38 cellular contexts compared by ENCODE assay signal in the genomic region with DNA sequence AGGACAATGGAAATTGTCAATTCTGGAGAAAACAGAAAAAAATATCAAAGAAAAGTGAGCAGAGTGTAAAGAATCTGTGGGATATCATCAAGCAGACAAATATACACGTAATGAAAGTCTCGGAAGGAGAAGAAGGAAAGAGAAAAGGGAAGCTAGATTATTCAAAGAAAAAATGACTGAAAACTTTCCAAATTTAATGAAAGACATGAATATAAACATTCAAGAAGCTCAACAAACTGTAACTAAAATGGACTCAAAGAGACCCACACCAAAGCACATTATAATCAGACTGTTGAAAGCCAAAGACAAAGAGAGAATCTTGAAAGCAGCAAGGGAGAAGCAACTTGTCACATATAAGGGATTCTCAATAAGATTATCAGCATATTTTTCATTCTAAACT. TPM values are rescaled to one million over a fixed set of nuclear protein-coding genes. Genes with fewer than 3 reads are reported as not detected.
"Had no signal": no experiment of that assay in that cellular context is flagged by ENCODE, and none has a peak within 500 bp of the region (broad histone marks: within the 10 kb centered on the region; RNA-seq: fewer than 3 reads in every experiment).

No MANE protein-coding gene starts in this region.

- DNase-seq: activated effector memory CD4-positive, alpha-beta T cell treated with anti-CD3 and anti-CD28 coated beads, Interleukin-2, amount 50 U/mL, for 16 hours; activated effector memory CD4-positive, alpha-beta T cell treated with Interleukin-2 at 50 U/mL for 16 hours; activated gamma-delta T cell; activated gamma-delta T cell treated with Interleukin-2 at 50 U/mL for 16 hours; activated naive CD4-positive, alpha-beta T cell; activated naive CD4-positive, alpha-beta T cell treated with anti-CD3 and anti-CD28 coated beads for 36 hours; activated naive CD4-positive, alpha-beta T cell treated with anti-CD3 and anti-CD28 coated beads, Interleukin-2, amount 10 ng/mL, durations not matched to agents 7 days and 5 days; activated naive CD4-positive, alpha-beta T cell treated with anti-CD3 and anti-CD28 coated beads, Interleukin-2, amount 50 U/mL, for 16 hours; activated naive CD4-positive, alpha-beta T cell treated with Interleukin-2 at 50 U/mL for 16 hours; activated naive CD8-positive, alpha-beta T cell treated with anti-CD3 and anti-CD28 coated beads for 36 hours; activated naive CD8-positive, alpha-beta T cell treated with anti-CD3 and anti-CD28 coated beads, Interleukin-2, amount 10 ng/mL, durations not matched to agents 7 days and 5 days; activated naive CD8-positive, alpha-beta T cell treated with anti-CD3 and anti-CD28 coated beads, Interleukin-2, amount 50 U/mL, for 24 hours; activated T-cell treated with anti-CD3 and anti-CD28 coated beads, Interleukin-2, amount 50 U/mL, for 24 hours; activated T-cell treated with anti-CD3 and anti-CD28 coated beads, Interleukin-2, amount 50 U/mL, for 4 hours; activated T-cell treated with anti-CD3 and anti-CD28 coated beads, Interleukin-2, amount 50 U/mL, for 48 hours; activated T-cell treated with anti-CD3 and anti-CD28 coated beads, Interleukin-2, amount 50 U/mL, for 72 hours; adrenal gland; amniotic stem cell; amygdala; anterior cingulate cortex; aorta; body of pancreas; brain microvascular endothelial cell; caudate nucleus; central memory CD4-positive, alpha-beta T cell; cerebellar nuclear complex had no signal

- H3K4me3 Mint-ChIP-seq: activated naive CD4-positive, alpha-beta T cell treated with anti-CD3 and anti-CD28 coated beads for 36 hours; activated naive CD4-positive, alpha-beta T cell treated with anti-CD3 and anti-CD28 coated beads, Interleukin-2, amount 10 ng/mL, durations not matched to agents 7 days and 5 days; activated naive CD4-positive, alpha-beta T cell treated with anti-CD3 and anti-CD28 coated beads, Interleukin-2, amount 50 U/mL, for 24 hours; activated naive CD8-positive, alpha-beta T cell; activated naive CD8-positive, alpha-beta T cell treated with anti-CD3 and anti-CD28 coated beads for 36 hours; activated naive CD8-positive, alpha-beta T cell treated with anti-CD3 and anti-CD28 coated beads, Interleukin-2, amount 10 ng/mL, durations not matched to agents 7 days and 5 days; activated naive CD8-positive, alpha-beta T cell treated with anti-CD3 and anti-CD28 coated beads, Interleukin-2, amount 50 U/mL, for 24 hours; activated T-cell treated with anti-CD3 and anti-CD28 coated beads, Interleukin-2, amount 50 U/mL, for 24 hours; activated T-cell treated with anti-CD3 and anti-CD28 coated beads, Interleukin-2, amount 50 U/mL, for 4 hours; activated T-cell treated with anti-CD3 and anti-CD28 coated beads, Interleukin-2, amount 50 U/mL, for 72 hours; activated T-helper 1 cell treated with anti-CD3 and anti-CD28 coated beads, Interleukin-12 subunit alpha, Interleukin-12 subunit beta, Interleukin-2, Interleukin-4 antibody, amounts not matched to agents 30 ng/mL and 10 ng/mL and 1 ng/mL, durations not matched to agents 14 hours and 24 hours and 36 hours; activated T-helper 17 cell treated with anti-CD3 and anti-CD28 coated beads, Interleukin-2, amount 50 U/mL, for 72 hours; brain; central memory CD8-positive, alpha-beta T cell had no signal

- H3K9me3 Mint-ChIP-seq: activated naive CD8-positive, alpha-beta T cell treated with anti-CD3 and anti-CD28 coated beads, Interleukin-2, amount 10 ng/mL, durations not matched to agents 7 days and 5 days; activated T-helper 1 cell treated with anti-CD3 and anti-CD28 coated beads, Interleukin-12 subunit alpha, Interleukin-12 subunit beta, Interleukin-2, Interleukin-4 antibody, amounts not matched to agents 30 ng/mL and 10 ng/mL and 1 ng/mL, durations not matched to agents 14 hours and 24 hours and 36 hours; activated T-helper 2 cell treated with anti-CD3 and anti-CD28 coated beads, Interferon-gamma antibody, Interleukin-2, Interleukin-4, amounts not matched to agents 10 μg/mL and 5 μg/mL and 100 μg/mL, durations not matched to agents 14 hours and 24 hours and 36 hours had no signal

- FAIRE-seq: astrocyte, bronchial epithelial cell had no signal

- H3K4me1 Mint-ChIP-seq: activated naive CD4-positive, alpha-beta T cell treated with anti-CD3 and anti-CD28 coated beads, Interleukin-2, amount 10 ng/mL, durations not matched to agents 7 days and 5 days; activated naive CD4-positive, alpha-beta T cell treated with anti-CD3 and anti-CD28 coated beads, Interleukin-2, amount 50 U/mL, for 24 hours; activated naive CD8-positive, alpha-beta T cell treated with anti-CD3 and anti-CD28 coated beads for 36 hours; activated naive CD8-positive, alpha-beta T cell treated with anti-CD3 and anti-CD28 coated beads, Interleukin-2, amount 10 ng/mL, durations not matched to agents 7 days and 5 days; activated naive CD8-positive, alpha-beta T cell treated with anti-CD3 and anti-CD28 coated beads, Interleukin-2, amount 50 U/mL, for 24 hours; activated T-helper 17 cell treated with anti-CD3 and anti-CD28 coated beads, Interleukin-2, amount 50 U/mL, for 72 hours; brain; central memory CD8-positive, alpha-beta T cell had no signal

- H3K27ac ChIP-seq: adrenal gland, body of pancreas, brain microvascular endothelial cell, breast epithelium, cardiac muscle cell had no signal

- H3K4me3 ChIP-seq: adrenal gland, body of pancreas, breast epithelium, cardiac muscle cell had no signal

- H3K27ac Mint-ChIP-seq: activated naive CD4-positive, alpha-beta T cell treated with anti-CD3 and anti-CD28 coated beads for 36 hours; activated naive CD4-positive, alpha-beta T cell treated with anti-CD3 and anti-CD28 coated beads, Interleukin-2, amount 10 ng/mL, durations not matched to agents 7 days and 5 days; activated naive CD4-positive, alpha-beta T cell treated with anti-CD3 and anti-CD28 coated beads, Interleukin-2, amount 50 U/mL, for 24 hours; activated naive CD4-positive, alpha-beta T cell treated with anti-CD3 and anti-CD28 coated beads, Interleukin-2, amount 50 U/mL, for 72 hours; activated naive CD8-positive, alpha-beta T cell; activated naive CD8-positive, alpha-beta T cell treated with anti-CD3 and anti-CD28 coated beads for 36 hours; activated naive CD8-positive, alpha-beta T cell treated with anti-CD3 and anti-CD28 coated beads, Interleukin-2, amount 10 ng/mL, durations not matched to agents 7 days and 5 days; activated naive CD8-positive, alpha-beta T cell treated with anti-CD3 and anti-CD28 coated beads, Interleukin-2, amount 50 U/mL, for 24 hours; activated T-cell treated with anti-CD3 and anti-CD28 coated beads, Interleukin-2, amount 50 U/mL, for 24 hours; activated T-cell treated with anti-CD3 and anti-CD28 coated beads, Interleukin-2, amount 50 U/mL, for 72 hours; activated T-helper 1 cell treated with anti-CD3 and anti-CD28 coated beads, Interleukin-12 subunit alpha, Interleukin-12 subunit beta, Interleukin-2, Interleukin-4 antibody, amounts not matched to agents 30 ng/mL and 10 ng/mL and 1 ng/mL, durations not matched to agents 14 hours and 24 hours and 36 hours; activated T-helper 17 cell treated with anti-CD3 and anti-CD28 coated beads, Interleukin-2, amount 50 U/mL, for 72 hours; activated T-helper 2 cell treated with anti-CD3 and anti-CD28 coated beads, Interferon-gamma antibody, Interleukin-2, Interleukin-4, amounts not matched to agents 10 μg/mL and 5 μg/mL and 100 μg/mL, durations not matched to agents 14 hours and 24 hours and 36 hours; brain had no signal

- H3K36me3 Mint-ChIP-seq: activated naive CD4-positive, alpha-beta T cell treated with anti-CD3 and anti-CD28 coated beads, Interleukin-2, amount 10 ng/mL, durations not matched to agents 7 days and 5 days; activated naive CD4-positive, alpha-beta T cell treated with anti-CD3 and anti-CD28 coated beads, Interleukin-2, amount 50 U/mL, for 24 hours; activated naive CD4-positive, alpha-beta T cell treated with anti-CD3 and anti-CD28 coated beads, Interleukin-2, amount 50 U/mL, for 72 hours; activated naive CD8-positive, alpha-beta T cell; activated naive CD8-positive, alpha-beta T cell treated with anti-CD3 and anti-CD28 coated beads for 36 hours; activated naive CD8-positive, alpha-beta T cell treated with anti-CD3 and anti-CD28 coated beads, Interleukin-2, amount 10 ng/mL, durations not matched to agents 7 days and 5 days had no signal

- H3K9me3 ChIP-seq: body of pancreas had no signal

- H3K27me3 Mint-ChIP-seq: activated naive CD4-positive, alpha-beta T cell treated with anti-CD3 and anti-CD28 coated beads, Interleukin-2, amount 10 ng/mL, durations not matched to agents 7 days and 5 days; activated naive CD8-positive, alpha-beta T cell treated with anti-CD3 and anti-CD28 coated beads for 36 hours; activated naive CD8-positive, alpha-beta T cell treated with anti-CD3 and anti-CD28 coated beads, Interleukin-2, amount 50 U/mL, for 24 hours had no signal

- H3K36me3 ChIP-seq: adrenal gland, brain microvascular endothelial cell, breast epithelium, cardiac muscle cell had no signal

- H3K27me3 ChIP-seq: adrenal gland, body of pancreas, brain microvascular endothelial cell, breast epithelium, cardiac muscle cell had no signal

- H3K4me1 ChIP-seq: adrenal gland, breast epithelium had no signal

RNA-seq across cellular contexts. Expression of a gene that starts 28.3 kb away (rescaled TPM):
- total RNA-seq: activated naive CD4-positive, alpha-beta T cell treated with anti-CD3 and anti-CD28 coated beads, Interleukin-2, amount 50 U/mL, for 72 hours; activated naive CD8-positive, alpha-beta T cell treated with anti-CD3 and anti-CD28 coated beads, Interleukin-2, amount 10 ng/mL, durations not matched to agents 7 days and 5 days; activated T-helper 1 cell treated with anti-CD3 and anti-CD28 coated beads, Interleukin-12 subunit alpha, Interleukin-12 subunit beta, Interleukin-2, Interleukin-4 antibody, amounts not matched to agents 30 ng/mL and 10 ng/mL and 1 ng/mL, durations not matched to agents 14 hours and 24 hours and 36 hours; activated T-helper 2 cell treated with anti-CD3 and anti-CD28 coated beads, Interferon-gamma antibody, Interleukin-2, Interleukin-4, amounts not matched to agents 10 μg/mL and 5 μg/mL and 100 μg/mL, durations not matched to agents 14 hours and 24 hours and 36 hours; bronchial epithelial cell had no signal
